In genomic region chr1:7613851-7614205, GRCh38 we compare ENCODE assay signal across 22 cellular contexts.
"Had no signal": no experiment of that assay in that cellular context is flagged by ENCODE, and none has a peak within 500 bp of the region (broad histone marks: within the 10 kb centered on the region; RNA-seq: fewer than 3 reads in every experiment).

No MANE protein-coding gene starts in this region.

- ATAC-seq: effector memory CD8-positive, alpha-beta T cell; left lobe of liver; mucosa of descending colon; psoas muscle; right lobe of liver; stimulated activated effector memory CD8-positive, alpha-beta T cell treated with anti-CD3 and anti-CD28 coated beads, Interleukin-12 subunit alpha, Interleukin-12 subunit beta, amount 100 ng/mL, for 72 hours had no signal

- H3K4me1 ChIP-seq: esophagus squamous epithelium, right lobe of liver, stomach, thyroid gland had no signal

- H3K36me3 ChIP-seq: esophagus squamous epithelium, ovary, right lobe of liver, stomach, thyroid gland had no signal

- H3K4me3 Mint-ChIP-seq: effector memory CD8-positive, alpha-beta T cell; mesothelial cell of epicardium; naive B cell; stimulated activated effector memory CD8-positive, alpha-beta T cell treated with anti-CD3 and anti-CD28 coated beads, Interleukin-12 subunit alpha, Interleukin-12 subunit beta, amount 100 ng/mL, for 72 hours; type B pancreatic cell had no signal

- H3K9me3 ChIP-seq: esophagus squamous epithelium, mucosa of descending colon, ovary, psoas muscle, right lobe of liver, stomach, thyroid gland had no signal

- H3K27ac ChIP-seq: esophagus squamous epithelium, ovary, psoas muscle, right lobe of liver, stomach, thyroid gland had no signal

- H3K27me3 ChIP-seq: ovary, right lobe of liver, thyroid gland had no signal

- DNase-seq: cerebellar nuclear complex; cortex of kidney; effector memory CD8-positive, alpha-beta T cell; erythroblast; esophagus squamous epithelium; foreskin melanocyte; glutamatergic neuron; mesenchymal stem cell; mucosa of descending colon; naive B cell; psoas muscle; stimulated activated CD4-positive, alpha-beta T cell treated with anti-CD3 and anti-CD28 coated beads, Interleukin-2, amount 100 ng/mL, for 24 hours; stimulated activated CD4-positive, alpha-beta T cell treated with anti-CD3 and anti-CD28 coated beads, Interleukin-4, amount 100 ng/mL, for 24 hours; stimulated activated naive CD4-positive, alpha-beta T cell treated with Interleukin-2 at 50 U/mL for 16 hours; stomach; thyroid gland had no signal

- H3K36me3 Mint-ChIP-seq: mesothelial cell of epicardium; naive B cell; stimulated activated effector memory CD8-positive, alpha-beta T cell treated with anti-CD3 and anti-CD28 coated beads, Interleukin-12 subunit alpha, Interleukin-12 subunit beta, amount 100 ng/mL, for 72 hours; type B pancreatic cell had no signal

- H3K9me3 Mint-ChIP-seq: mesothelial cell of epicardium; stimulated activated effector memory CD8-positive, alpha-beta T cell treated with anti-CD3 and anti-CD28 coated beads, Interleukin-12 subunit alpha, Interleukin-12 subunit beta, amount 100 ng/mL, for 72 hours; type B pancreatic cell had no signal

- H3K4me3 ChIP-seq: esophagus squamous epithelium, mucosa of descending colon, ovary, psoas muscle, right lobe of liver, stomach, thyroid gland had no signal

- H3K4me1 Mint-ChIP-seq: mesothelial cell of epicardium, naive B cell had no signal

- H3K27me3 Mint-ChIP-seq: type B pancreatic cell had no signal

- H3K27ac Mint-ChIP-seq: effector memory CD8-positive, alpha-beta T cell; mesothelial cell of epicardium; naive B cell; stimulated activated effector memory CD8-positive, alpha-beta T cell treated with anti-CD3 and anti-CD28 coated beads, Interleukin-12 subunit alpha, Interleukin-12 subunit beta, amount 100 ng/mL, for 72 hours; type B pancreatic cell had no signal
